In genomic region chr11:102762414-102762813, GRCh38 we compare ENCODE assay signal across 20 cellular contexts. TPM values are rescaled to one million over a fixed set of nuclear protein-coding genes. Genes with fewer than 3 reads are reported as not detected.
DNase-seq lines count a peak whose midpoint lies in the region; ATAC-seq and TF ChIP-seq lines count a peak whose summit lies in the region.
"Had no signal": no experiment of that assay in that cellular context is flagged by ENCODE, and none has a peak within 500 bp of the region (broad histone marks: within the 10 kb centered on the region; RNA-seq: fewer than 3 reads in every experiment).

No MANE protein-coding gene starts in this region.

- H3K27ac ChIP-seq in stomach, result no peak overlapping the region

- intact Hi-C loops in stomach (cut with DNase I; ENCODE audit: low total_unique reads), result no loop called here

- H3K4me3 Mint-ChIP-seq in stimulated activated naive B cell treated with anti-CD40 and anti-IgM and Interleukin-4, amounts not matched to agents 10 μg/mL and 1 μg/mL and 100 μg/mL, for 72 hours, result no peak overlapping the region
- H3K4me3 Mint-ChIP-seq: activated CD8-positive, alpha-beta T cell treated with anti-CD3 and anti-CD28 coated beads for 36 hours; type B pancreatic cell had no signal

- TF ChIP-seq EP300 in stomach (IDR thresholded peaks at IDR 0.05), result no peak

- H3K4me3 ChIP-seq in AG09309 (ENCODE audit: control insufficient read depth, low read depth, low read length) (no peak overlapping the region), stomach (no peak overlapping the region)
- H3K4me3 ChIP-seq: cardiac muscle cell, GM12878, K562, lung had no signal

- TF ChIP-seq POLR2A in stomach (IDR thresholded peaks at IDR 0.05), result no peak

- H3K27me3 Mint-ChIP-seq in stimulated activated naive B cell treated with anti-CD40 and anti-IgM and Interleukin-4, amounts not matched to agents 10 μg/mL and 1 μg/mL and 100 μg/mL, for 72 hours, result peaks cover 13% of the 10 kb centered on the region in 2 donors

- no peaks in the 10 kb centered on the region for H3K27me3 ChIP-seq in stomach
- H3K27me3 ChIP-seq: cardiac muscle cell had no signal

- WGBS in stomach, 5 donors, result 72 to 84% (median 79%) methylated on average over 1 of the region's 1 CpG

- no peaks in the 10 kb centered on the region for H3K36me3 Mint-ChIP-seq in stimulated activated naive B cell treated with anti-CD40 and anti-IgM and Interleukin-4, amounts not matched to agents 10 μg/mL and 1 μg/mL and 100 μg/mL, for 72 hours
- H3K36me3 Mint-ChIP-seq: type B pancreatic cell had no signal

- H3K9me3 ChIP-seq in stomach, result no peaks in the 10 kb centered on the region

- TF ChIP-seq CTCF in AG09309 (IDR thresholded peaks at IDR 0.05; ENCODE audit: control insufficient read depth, insufficient read depth, low read depth, low read length, missing control alignments), result no peak
- TF ChIP-seq CTCF in stomach (IDR thresholded peaks at IDR 0.05), result no peak

- peaks cover 0 to 5% of the 10 kb centered on the region in 2 donors for H3K4me1 Mint-ChIP-seq in stimulated activated naive B cell treated with anti-CD40 and anti-IgM and Interleukin-4, amounts not matched to agents 10 μg/mL and 1 μg/mL and 100 μg/mL, for 72 hours

- no peak overlapping the region for H3K27ac Mint-ChIP-seq in stimulated activated naive B cell treated with anti-CD40 and anti-IgM and Interleukin-4, amounts not matched to agents 10 μg/mL and 1 μg/mL and 100 μg/mL, for 72 hours
- H3K27ac Mint-ChIP-seq: activated CD8-positive, alpha-beta T cell treated with anti-CD3 and anti-CD28 coated beads for 36 hours; type B pancreatic cell had no signal

- no peaks in the 10 kb centered on the region for H3K36me3 ChIP-seq in stomach
- H3K36me3 ChIP-seq: cardiac muscle cell had no signal

- no peaks in the 10 kb centered on the region for H3K9me3 Mint-ChIP-seq in stimulated activated naive B cell treated with anti-CD40 and anti-IgM and Interleukin-4, amounts not matched to agents 10 μg/mL and 1 μg/mL and 100 μg/mL, for 72 hours
- H3K9me3 Mint-ChIP-seq: activated CD8-positive, alpha-beta T cell treated with anti-CD3 and anti-CD28 coated beads for 36 hours had no signal

- peak; percentile 3 for DNase-seq in AG09309 (ENCODE audit: low read depth)
- peak; percentile 83 for DNase-seq in HT1080 (ENCODE audit: low read depth)
- peak; percentile 37 for DNase-seq in astrocyte of the hippocampus (ENCODE audit: low read depth, low spot score)
- peak; percentile 93 for DNase-seq in kidney tubule cell (ENCODE audit: low spot score)
- DNase-seq in retina, result no peak
- DNase-seq in occipital lobe (lab: John Stamatoyannopoulos, UW), result no peak
- DNase-seq in stimulated activated naive B cell treated with anti-CD40 and anti-IgM and Interleukin-4, amounts not matched to agents 10 μg/mL and 1 μg/mL and 100 μg/mL, for 72 hours, result no peak
- DNase-seq in stomach, result no peak
- DNase-seq: activated CD8-positive, alpha-beta T cell treated with anti-CD3 and anti-CD28 coated beads for 36 hours; activated effector memory CD4-positive, alpha-beta T cell treated with anti-CD3 and anti-CD28 coated beads, Interleukin-2, amount 50 U/mL, for 16 hours; DMS79; NCI-H1694 treated with DMSO at 0.1 percent for 48 hours; NCI-H526; Right ventricle myocardium superior; stimulated activated CD4-positive, alpha-beta T cell treated with anti-CD3 and anti-CD28 coated beads, Interleukin-15, amount 100 ng/mL, for 24 hours had no signal

- ATAC-seq in stimulated activated naive B cell treated with anti-CD40 and anti-IgM and Interleukin-4, amounts not matched to agents 10 μg/mL and 1 μg/mL and 100 μg/mL, for 72 hours (replicated peaks), result no peak
- ATAC-seq: activated CD8-positive, alpha-beta T cell treated with anti-CD3 and anti-CD28 coated beads for 36 hours; GM12878; K562 had no signal

- peaks cover 0 to 9% (median 0%) of the 10 kb centered on the region in 4 donors for H3K4me1 ChIP-seq in stomach

RNA-seq across cellular contexts. Expression of gene MMP10, which starts 18.0 kb away (rescaled TPM):
- total RNA-seq in HT1080 (2014; rRNA removed; shearing (Covaris generic)), result not detected in 2 replicates
- not detected in 2 replicates for polyA plus RNA-seq in HT1080 (2015; cell fraction: cytosol; rRNA removed)
- 0.07 TPM in 1 of 2 replicates, not detected in the other for polyA plus RNA-seq in HT1080 (2015; cell fraction: nucleus; rRNA removed)
- total RNA-seq in occipital lobe, result not detected
- 1 to 10 TPM in 1 of 5 donors, under 1 TPM in 1, not detected in 3; 0.92 to 4.2 TPM for total RNA-seq in stomach
- 1 to 10 TPM in 1 of 3 donors, under 1 TPM in 2; 0.10 to 8.8 (median 0.46) TPM for polyA plus RNA-seq in stomach
- total RNA-seq: activated CD8-positive, alpha-beta T cell treated with anti-CD3 and anti-CD28 coated beads for 36 hours; cardiac muscle cell; GM12878; K562; Right ventricle myocardium superior had no signal
- polyA plus RNA-seq: cardiac muscle cell, GM12878, K562 had no signal

RNA-seq across cellular contexts. Expression of gene MMP1, which starts 35.5 kb away (rescaled TPM):
- 7.9 and 9.4 TPM in 2 replicates for total RNA-seq in HT1080 (2014; rRNA removed; shearing (Covaris generic))
- polyA plus RNA-seq in HT1080 (2015; cell fraction: cytosol; rRNA removed), result 7.9 and 8.1 TPM in 2 replicates
- polyA plus RNA-seq in HT1080 (2015; cell fraction: nucleus; rRNA removed), result 19.8 and 20.7 TPM in 2 replicates
- not detected for total RNA-seq in occipital lobe
- 10 to 100 TPM in 1 of 5 donors, 1 to 10 TPM in 1, under 1 TPM in 1, not detected in 2; 0.89 to 13.4 (median 3.8) TPM for total RNA-seq in stomach
- polyA plus RNA-seq in stomach, result 100 to 1,000 TPM in 1 of 3 donors, 10 to 100 TPM in 1, 1 to 10 TPM in 1; 3.0 to 127 (median 11.2) TPM
- total RNA-seq: activated CD8-positive, alpha-beta T cell treated with anti-CD3 and anti-CD28 coated beads for 36 hours; cardiac muscle cell; GM12878; Right ventricle myocardium superior had no signal
- polyA plus RNA-seq: GM12878 had no signal

RNA-seq across cellular contexts. Expression of gene MMP8, which starts 37.7 kb away (rescaled TPM):
- total RNA-seq in HT1080 (2014; rRNA removed; shearing (Covaris generic)), result 0.10 and 0.37 TPM in 2 replicates
- 0.02 TPM in 1 of 2 replicates, not detected in the other for polyA plus RNA-seq in HT1080 (2015; cell fraction: cytosol; rRNA removed)
- polyA plus RNA-seq in HT1080 (2015; cell fraction: nucleus; rRNA removed), result 0.06 TPM in 1 of 2 replicates, not detected in the other
- total RNA-seq in occipital lobe (0.16 TPM), stomach (1 to 10 TPM in 1 of 5 donors, not detected in 4; 1.8 TPM)
- polyA plus RNA-seq in stomach, result under 1 TPM in 2 of 3 donors, not detected in 1; 0.20 to 0.50 TPM
- total RNA-seq: activated CD8-positive, alpha-beta T cell treated with anti-CD3 and anti-CD28 coated beads for 36 hours; cardiac muscle cell; GM12878; K562; Right ventricle myocardium superior had no signal
- polyA plus RNA-seq: cardiac muscle cell, K562 had no signal

RNA-seq across cellular contexts. Expression of gene MMP27, which starts 56.8 kb away (rescaled TPM):
- not detected in 2 replicates for total RNA-seq in HT1080 (2014; rRNA removed; shearing (Covaris generic))
- not detected in 2 replicates for polyA plus RNA-seq in HT1080 (2015; cell fraction: cytosol; rRNA removed)
- polyA plus RNA-seq in HT1080 (2015; cell fraction: nucleus; rRNA removed), result not detected in 2 replicates
- total RNA-seq in occipital lobe, result not detected
- not detected for total RNA-seq in stomach
- not detected for polyA plus RNA-seq in stomach
- total RNA-seq: activated CD8-positive, alpha-beta T cell treated with anti-CD3 and anti-CD28 coated beads for 36 hours; cardiac muscle cell; GM12878; K562; lung; Right ventricle myocardium superior had no signal
- polyA plus RNA-seq: cardiac muscle cell, GM12878, K562 had no signal

Comparison
In these comparisons a context has a peak if more than half of its experiments do, and no peak if none do; other contexts are left out.
1. DNase-seq: peak in AG09309 (single experiment), HT1080 (single experiment), astrocyte of the hippocampus (single experiment) and kidney tubule cell (single experiment); none in retina (single experiment), occipital lobe (single experiment), stimulated activated naive B cell treated with anti-CD40 and anti-IgM and Interleukin-4, amounts not matched to agents 10 μg/mL and 1 μg/mL and 100 μg/mL, for 72 hours (single experiment) and stomach (single experiment).